23 cellular contexts compared by ENCODE assay signal in genomic region chr14:20628063-20628854, GRCh38. TPM values are rescaled to one million over a fixed set of nuclear protein-coding genes. Genes with fewer than 3 reads are reported as not detected.
DNase-seq lines count a peak whose midpoint lies in the region; ATAC-seq and TF ChIP-seq lines count a peak whose summit lies in the region.
"Had no signal": no experiment of that assay in that cellular context is flagged by ENCODE, and none has a peak within 500 bp of the region (broad histone marks: within the 10 kb centered on the region; RNA-seq: fewer than 3 reads in every experiment).

No MANE protein-coding gene starts in this region.

- H3K9me3 ChIP-seq in CD4-positive, alpha-beta T cell (ENCODE audit: control insufficient read depth, low read length) = no peaks in the 10 kb centered on the region
- H3K9me3 ChIP-seq in mammary epithelial cell (replicated peaks; ENCODE audit: insufficient read depth, low read length) = no peaks in the 10 kb centered on the region
- H3K9me3 ChIP-seq: adrenal gland, ovary, SJSA1 had no signal

- H4K20me1 ChIP-seq in mammary epithelial cell (ENCODE audit: insufficient read depth, low read length) = no peaks in the 10 kb centered on the region

- H3K18ac ChIP-seq in mesendoderm (ENCODE audit: low read length) = no peak overlapping the region

- H3K36me3 Mint-ChIP-seq in CD4-positive, alpha-beta T cell (ENCODE audit: low read depth) = peaks cover 36% of the 10 kb centered on the region
- H3K36me3 Mint-ChIP-seq in mesothelial cell of epicardium = no peaks in the 10 kb centered on the region
- H3K36me3 Mint-ChIP-seq in chondrocyte (ENCODE audit: low read depth) = no peaks in the 10 kb centered on the region

- 52% methylated on average over 10 of the region's 10 CpGs for WGBS in mammary epithelial cell (ENCODE audit: low coverage, missing lambda C conversion rate)
- no CpG with 5 or more reads among the region's 10 CpGs for whole genome bisulfite sequencing in mesendoderm (ENCODE audit: extremely low coverage, insufficient coverage, low lambda C conversion rate)

- peak overlapping the region; percentile 6 for H3K4me3 ChIP-seq in H7 (ENCODE audit: insufficient read depth, low read depth, low read length)
- H3K4me3 ChIP-seq in mammary epithelial cell (replicated peaks in 1 of 3; ENCODE audit: insufficient read depth in 1 of 3, low read depth in 2 of 3, low read length in 3 of 3) = peak overlapping the region in 1 of 3 experiments; percentile 1
- H3K4me3 ChIP-seq in mesendoderm (ENCODE audit: low read length) = no peak overlapping the region
- H3K4me3 ChIP-seq: adrenal gland, ovary, SJSA1 had no signal

- peak overlapping the region; percentile 35 for H3K4me3 Mint-ChIP-seq in CD4-positive, alpha-beta T cell
- H3K4me3 Mint-ChIP-seq in mesothelial cell of epicardium = no peak overlapping the region
- H3K4me3 Mint-ChIP-seq in chondrocyte (ENCODE audit: unreplicated experiment) = no peak overlapping the region
- H3K4me3 Mint-ChIP-seq: activated CD8-positive, alpha-beta T cell treated with anti-CD3 and anti-CD28 coated beads, Interleukin-2, amount 10 ng/mL, durations not matched to agents 7 days and 5 days; activated T-helper 1 cell treated with anti-CD3 and anti-CD28 coated beads, Interleukin-12 subunit alpha, Interleukin-12 subunit beta, Interleukin-2, Interleukin-4 antibody, amounts not matched to agents 30 ng/mL and 10 ng/mL and 1 ng/mL, durations not matched to agents 14 hours and 24 hours and 36 hours had no signal

- H3K79me2 ChIP-seq in mammary epithelial cell (ENCODE audit: insufficient read depth, low read length) = no peaks in the 10 kb centered on the region
- H3K79me2 ChIP-seq in mesendoderm (ENCODE audit: control insufficient read depth, insufficient read depth, low read length) = no peaks in the 10 kb centered on the region

- H4K5ac ChIP-seq in mesendoderm (ENCODE audit: low read length) = no peak overlapping the region

- no peak overlapping the region for H3K9ac ChIP-seq in mammary epithelial cell (ENCODE audit: insufficient read depth, low read length)
- peak overlapping the region; percentile 43 for H3K9ac ChIP-seq in mesendoderm (ENCODE audit: low read length)

- CTCF ChIA-PET in CD4-positive, alpha-beta T cell (lab: Charles Lee) = interaction anchor here (1.4 kb wide), 1 partner anchor 15 kb away, joined by 3 read pairs; no protein-coding TSS in a partner anchor
- CTCF ChIA-PET in mammary epithelial cell (lab: Charles Lee; ENCODE audit: low non-redundant PET) = no interaction called here

- H3K4me2 ChIP-seq in mammary epithelial cell (ENCODE audit: insufficient read depth, low read depth, low read length) (peak overlapping the region; percentile 60), mesendoderm (ENCODE audit: low read length) (peak overlapping the region; percentile 20)

- POLR2A ChIA-PET in CD4-positive, alpha-beta T cell (lab: Charles Lee) = interaction anchor here (2.1 kb wide), 1 partner anchor 15 kb away, joined by 7 read pairs; no protein-coding TSS in a partner anchor

- no TSS peak for BruUV-seq in mammary epithelial cell (replicated peaks; lab: Mats Ljungman, UMichigan)

- DNase-seq in CD4-positive, alpha-beta T cell = no peak
- no peak for DNase-seq in H7
- DNase-seq in mammary epithelial cell = no peak
- DNase-seq in mesendoderm = peak; percentile 62
- no peak for DNase-seq in effector CD4-positive, alpha-beta T cell
- no peak for DNase-seq in mesothelial cell of epicardium (ENCODE audit: low spot score in 2 of 2, unreplicated experiment in 2 of 2)
- DNase-seq in chondrocyte (ENCODE audit: low spot score) = no peak
- DNase-seq: activated CD8-positive, alpha-beta T cell treated with anti-CD3 and anti-CD28 coated beads, Interleukin-2, amount 10 ng/mL, durations not matched to agents 7 days and 5 days; adrenal gland; central memory CD4-positive, alpha-beta T cell; DMS153; foreskin fibroblast; IMR-90; midbrain; NCI-H2029 treated with DMSO at 0.1 percent for 48 hours; NCI-H524 treated with DMSO at 0.1 percent for 48 hours; ovary; stimulated activated CD4-positive, alpha-beta T cell treated with anti-CD3 and anti-CD28 coated beads, Interleukin-2, amount 100 ng/mL, for 48 hours had no signal

- no peak overlapping the region for H2BK5ac ChIP-seq in mesendoderm (ENCODE audit: low read length)

- H3K4me1 Mint-ChIP-seq in CD4-positive, alpha-beta T cell (ENCODE audit: low read depth) = peaks cover 81% of the 10 kb centered on the region
- H3K4me1 Mint-ChIP-seq in mesothelial cell of epicardium = peaks cover 59% of the 10 kb centered on the region
- H3K4me1 Mint-ChIP-seq in chondrocyte (ENCODE audit: low read depth) = peaks cover 76% of the 10 kb centered on the region

- H3K27me3 Mint-ChIP-seq in CD4-positive, alpha-beta T cell = peaks cover 39% of the 10 kb centered on the region
- H3K27me3 Mint-ChIP-seq in mesothelial cell of epicardium (ENCODE audit: low read depth) (peaks cover 86% of the 10 kb centered on the region), chondrocyte (ENCODE audit: low read depth) (peaks cover 10% of the 10 kb centered on the region)

- dilution Hi-C loops in mammary epithelial cell (cut with HindIII; ENCODE audit: low sequenced_read_pairs) = no loop called here

- peak overlapping the region; percentile 98 for H3K27ac Mint-ChIP-seq in CD4-positive, alpha-beta T cell
- H3K27ac Mint-ChIP-seq in mesothelial cell of epicardium = no peak overlapping the region
- no peak overlapping the region for H3K27ac Mint-ChIP-seq in chondrocyte (ENCODE audit: unreplicated experiment)
- H3K27ac Mint-ChIP-seq: activated CD8-positive, alpha-beta T cell treated with anti-CD3 and anti-CD28 coated beads, Interleukin-2, amount 10 ng/mL, durations not matched to agents 7 days and 5 days; activated T-helper 1 cell treated with anti-CD3 and anti-CD28 coated beads, Interleukin-12 subunit alpha, Interleukin-12 subunit beta, Interleukin-2, Interleukin-4 antibody, amounts not matched to agents 30 ng/mL and 10 ng/mL and 1 ng/mL, durations not matched to agents 14 hours and 24 hours and 36 hours had no signal

- no peak for ATAC-seq in CD4-positive, alpha-beta T cell (ENCODE audit: poor library complexity)
- ATAC-seq in HG03354 (IDR thresholded peaks at IDR 0.05; ENCODE audit: poor library complexity, severe bottlenecking, unreplicated experiment) = no peak
- ATAC-seq: activated CD8-positive, alpha-beta T cell treated with anti-CD3 and anti-CD28 coated beads, Interleukin-2, amount 10 ng/mL, durations not matched to agents 7 days and 5 days had no signal

- H3K56ac ChIP-seq in mesendoderm (ENCODE audit: low read length) = peak overlapping the region; percentile 51

- in situ Hi-C loops in mammary epithelial cell (cut with MboI; ENCODE audit: low sequenced_read_pairs in 2 of 2) = no loop called here

- no peak overlapping the region for H3K23ac ChIP-seq in mesendoderm (ENCODE audit: low read length)

- H3K79me1 ChIP-seq in mesendoderm (ENCODE audit: low read length) = no peaks in the 10 kb centered on the region

- no peak overlapping the region for H4K8ac ChIP-seq in mesendoderm (ENCODE audit: low read depth, low read length)

- H2BK15ac ChIP-seq in mesendoderm (replicated peaks; ENCODE audit: low read depth) = no peak overlapping the region

- no peaks in the 10 kb centered on the region for H3K36me3 ChIP-seq in H7 (replicated peaks; ENCODE audit: control insufficient read depth, insufficient read depth, low read length)
- no peaks in the 10 kb centered on the region for H3K36me3 ChIP-seq in mammary epithelial cell (ENCODE audit: insufficient read depth, low read length)
- no peaks in the 10 kb centered on the region for H3K36me3 ChIP-seq in mesendoderm (ENCODE audit: control insufficient read depth, insufficient read depth, low read length)
- H3K36me3 ChIP-seq: adrenal gland, ovary, SJSA1 had no signal

- no peak overlapping the region for H2AFZ ChIP-seq in mammary epithelial cell (ENCODE audit: low read depth, low read length)

- TF ChIP-seq CTCF in CD4-positive, alpha-beta T cell (IDR thresholded peaks at IDR 0.05) = no peak
- TF ChIP-seq CTCF in mammary epithelial cell (conservative IDR thresholded peaks at IDR 0.05 in 1 of 2, IDR thresholded peaks at IDR 0.05 in 1 of 2; ENCODE audit: extremely low read depth in 1 of 2, insufficient read depth in 1 of 2, low read depth in 1 of 2, low read length in 2 of 2) = no peak
- TF ChIP-seq CTCF in mesothelial cell of epicardium (IDR thresholded peaks at IDR 0.05; ENCODE audit: unreplicated experiment) = no peak
- TF ChIP-seq CTCF in chondrocyte (IDR thresholded peaks at IDR 0.05) = no peak

- H2BK120ac ChIP-seq in mesendoderm (ENCODE audit: low read depth, low read length) = no peak overlapping the region

- intact Hi-C loops in CD4-positive, alpha-beta T cell (cut with DNase I, micrococcal nuclease) = no loop called here
- intact Hi-C loops in mammary epithelial cell (cut with micrococcal nuclease) = no loop called here

- no peak overlapping the region for H3K4ac ChIP-seq in mesendoderm (ENCODE audit: low read depth, low read length)

- H3K9me3 Mint-ChIP-seq in CD4-positive, alpha-beta T cell = no peaks in the 10 kb centered on the region
- H3K9me3 Mint-ChIP-seq in mesothelial cell of epicardium (no peaks in the 10 kb centered on the region), chondrocyte (ENCODE audit: low read depth) (no peaks in the 10 kb centered on the region)
- H3K9me3 Mint-ChIP-seq: activated T-helper 1 cell treated with anti-CD3 and anti-CD28 coated beads, Interleukin-12 subunit alpha, Interleukin-12 subunit beta, Interleukin-2, Interleukin-4 antibody, amounts not matched to agents 30 ng/mL and 10 ng/mL and 1 ng/mL, durations not matched to agents 14 hours and 24 hours and 36 hours had no signal

- peaks cover 7% of the 10 kb centered on the region for H3K27me3 ChIP-seq in CD4-positive, alpha-beta T cell (ENCODE audit: control insufficient read depth, insufficient read depth, low read length)
- H3K27me3 ChIP-seq in H7 (ENCODE audit: control insufficient read depth, insufficient read depth, low read length) (peaks cover 28% of the 10 kb centered on the region), mammary epithelial cell (ENCODE audit: insufficient read depth, low read length) (no peaks in the 10 kb centered on the region), mesendoderm (ENCODE audit: insufficient read depth, low read length, poor library complexity) (no peaks in the 10 kb centered on the region)
- H3K27me3 ChIP-seq: ovary had no signal

- H3K4me1 ChIP-seq in mammary epithelial cell (ENCODE audit: insufficient read depth, low read length) (peaks cover 24% of the 10 kb centered on the region), mesendoderm (ENCODE audit: control insufficient read depth, low read depth, low read length) (peaks cover 12% of the 10 kb centered on the region)

- H3K27ac ChIP-seq in CD4-positive, alpha-beta T cell (ENCODE audit: low read depth, low read length) = no peak overlapping the region
- H3K27ac ChIP-seq in mammary epithelial cell (ENCODE audit: insufficient read depth, low read depth, low read length) = no peak overlapping the region
- no peak overlapping the region for H3K27ac ChIP-seq in mesendoderm (ENCODE audit: low read depth, low read length)
- H3K27ac ChIP-seq: adrenal gland, ovary, SJSA1 had no signal

- no peak overlapping the region for H2AK5ac ChIP-seq in mesendoderm (ENCODE audit: low read length)

RNA-seq across cellular contexts. Expression of gene OR6S1, which starts 13.2 kb away (rescaled TPM):
- total RNA-seq in CD4-positive, alpha-beta T cell = not detected
- not detected in 2 replicates for total RNA-seq in H7 (2014; rRNA removed; shearing (Covaris generic))
- not detected for total RNA-seq in mammary epithelial cell
- not detected for polyA plus RNA-seq in mammary epithelial cell
- not detected for polyA minus RNA-seq in mammary epithelial cell
- not detected for polyA plus RNA-seq in mesendoderm (2013, experiment 1 of 2)
- polyA plus RNA-seq in mesendoderm (2013, experiment 2 of 2) = not detected
- total RNA-seq in mesothelial cell of epicardium = not detected in 3 replicates
- total RNA-seq in chondrocyte = not detected in 3 replicates
- total RNA-seq: activated CD8-positive, alpha-beta T cell treated with anti-CD3 and anti-CD28 coated beads, Interleukin-2, amount 10 ng/mL, durations not matched to agents 7 days and 5 days; activated T-helper 1 cell treated with anti-CD3 and anti-CD28 coated beads, Interleukin-12 subunit alpha, Interleukin-12 subunit beta, Interleukin-2, Interleukin-4 antibody, amounts not matched to agents 30 ng/mL and 10 ng/mL and 1 ng/mL, durations not matched to agents 14 hours and 24 hours and 36 hours; adrenal gland; IMR-90; OCI-LY7; ovary; SJSA1; temporal lobe had no signal
- polyA plus RNA-seq: adrenal gland, IMR-90, ovary had no signal

RNA-seq across cellular contexts. Expression of gene RNASE12, which starts 37.1 kb away (rescaled TPM):
- not detected for total RNA-seq in CD4-positive, alpha-beta T cell
- total RNA-seq in H7 (2014; rRNA removed; shearing (Covaris generic)) = not detected in 2 replicates
- not detected for total RNA-seq in mammary epithelial cell
- polyA plus RNA-seq in mammary epithelial cell = not detected
- not detected for polyA minus RNA-seq in mammary epithelial cell
- not detected for polyA plus RNA-seq in mesendoderm (2013, experiment 1 of 2)
- not detected for polyA plus RNA-seq in mesendoderm (2013, experiment 2 of 2)
- total RNA-seq in mesothelial cell of epicardium = not detected in 3 replicates
- total RNA-seq in chondrocyte = not detected in 3 replicates
- total RNA-seq: activated CD8-positive, alpha-beta T cell treated with anti-CD3 and anti-CD28 coated beads, Interleukin-2, amount 10 ng/mL, durations not matched to agents 7 days and 5 days; activated T-helper 1 cell treated with anti-CD3 and anti-CD28 coated beads, Interleukin-12 subunit alpha, Interleukin-12 subunit beta, Interleukin-2, Interleukin-4 antibody, amounts not matched to agents 30 ng/mL and 10 ng/mL and 1 ng/mL, durations not matched to agents 14 hours and 24 hours and 36 hours; adrenal gland; IMR-90; OCI-LY7; ovary; SJSA1; temporal lobe had no signal
- polyA plus RNA-seq: adrenal gland, IMR-90, ovary had no signal

RNA-seq across cellular contexts. Expression of gene RNASE11, which starts 40.5 kb away (rescaled TPM):
- total RNA-seq in CD4-positive, alpha-beta T cell = not detected
- total RNA-seq in H7 (2014; rRNA removed; shearing (Covaris generic)) = not detected in 2 replicates
- total RNA-seq in mammary epithelial cell = not detected
- not detected for polyA plus RNA-seq in mammary epithelial cell
- polyA minus RNA-seq in mammary epithelial cell = not detected
- not detected for polyA plus RNA-seq in mesendoderm (2013, experiment 1 of 2)
- not detected for polyA plus RNA-seq in mesendoderm (2013, experiment 2 of 2)
- total RNA-seq in mesothelial cell of epicardium = not detected in 3 replicates
- not detected in 3 replicates for total RNA-seq in chondrocyte
- total RNA-seq: activated CD8-positive, alpha-beta T cell treated with anti-CD3 and anti-CD28 coated beads, Interleukin-2, amount 10 ng/mL, durations not matched to agents 7 days and 5 days; activated T-helper 1 cell treated with anti-CD3 and anti-CD28 coated beads, Interleukin-12 subunit alpha, Interleukin-12 subunit beta, Interleukin-2, Interleukin-4 antibody, amounts not matched to agents 30 ng/mL and 10 ng/mL and 1 ng/mL, durations not matched to agents 14 hours and 24 hours and 36 hours; adrenal gland; IMR-90; OCI-LY7; ovary; SJSA1; temporal lobe had no signal
- polyA plus RNA-seq: IMR-90 had no signal

RNA-seq across cellular contexts. Expression of gene RNASE4, which starts 56.1 kb away (rescaled TPM):
- under 1 TPM; 0.11 to 0.38 TPM for total RNA-seq in CD4-positive, alpha-beta T cell
- total RNA-seq in H7 (2014; rRNA removed; shearing (Covaris generic)) = 15.8 and 20.5 TPM in 2 replicates
- 10 to 100 TPM in 1 of 2 donors, 1 to 10 TPM in 1; 2.7 to 10.3 TPM for total RNA-seq in mammary epithelial cell
- polyA plus RNA-seq in mammary epithelial cell = 8.5 TPM
- not detected for polyA minus RNA-seq in mammary epithelial cell
- 1.5 TPM for polyA plus RNA-seq in mesendoderm (2013, experiment 1 of 2)
- polyA plus RNA-seq in mesendoderm (2013, experiment 2 of 2) = 1.1 TPM
- 4.6 to 6.2 TPM (median 5.3 TPM) in 3 replicates for total RNA-seq in mesothelial cell of epicardium
- 23.6 to 32.1 TPM (median 28.5 TPM) in 3 replicates for total RNA-seq in chondrocyte
- total RNA-seq: OCI-LY7 had no signal
